35 cellular contexts compared by ENCODE assay signal in genomic region chr6:115870464-115870863, GRCh38.
"Had no signal": no experiment of that assay in that cellular context is flagged by ENCODE, and none has a peak within 500 bp of the region (broad histone marks: within the 10 kb centered on the region; RNA-seq: fewer than 3 reads in every experiment).

No MANE protein-coding gene starts in this region.

- H3K4me1 ChIP-seq: adrenal gland, body of pancreas, breast epithelium had no signal

- FAIRE-seq: astrocyte, TTC549 had no signal

- DNase-seq: activated B cell treated with CpG ODN at 0.5 μM for 24 hours; activated CD4-positive, alpha-beta memory T cell treated with anti-CD3 and anti-CD28 coated beads for 36 hours; activated CD4-positive, alpha-beta T cell treated with anti-CD3 and anti-CD28 coated beads for 4 hours; activated CD4-positive, alpha-beta T cell treated with anti-CD3 and anti-CD28 coated beads, Interleukin-2, amount 10 ng/mL, durations not matched to agents 24 days and 14 days; activated CD4-positive, alpha-beta T cell treated with anti-CD3 and anti-CD28 coated beads, Interleukin-2, amount 50 U/mL, for 1 hour; activated CD4-positive, alpha-beta T cell treated with anti-CD3 and anti-CD28 coated beads, Interleukin-2, amount 50 U/mL, for 4 hours; activated CD4-positive, CD25-positive, alpha-beta regulatory T cell treated with anti-CD3 and anti-CD28 coated beads, Interleukin-2, amount 50 U/mL, for 72 hours; activated CD8-positive, alpha-beta memory T cell treated with anti-CD3 and anti-CD28 coated beads, Interleukin-2, amount 50 U/mL, for 4 hours; activated CD8-positive, alpha-beta T cell treated with anti-CD3 and anti-CD28 coated beads for 36 hours; activated effector memory CD4-positive, alpha-beta T cell treated with anti-CD3 and anti-CD28 coated beads, Interleukin-2, amount 50 U/mL, for 16 hours; activated gamma-delta T cell treated with Interleukin-2 at 50 U/mL for 16 hours; activated naive CD4-positive, alpha-beta T cell; activated naive CD4-positive, alpha-beta T cell treated with anti-CD3 and anti-CD28 coated beads for 36 hours; activated naive CD4-positive, alpha-beta T cell treated with anti-CD3 and anti-CD28 coated beads, Interleukin-2, amount 50 U/mL, for 16 hours; activated naive CD8-positive, alpha-beta T cell treated with anti-CD3 and anti-CD28 coated beads for 36 hours; activated T-cell treated with anti-CD3 and anti-CD28 coated beads for 4 hours; activated T-cell treated with anti-CD3 and anti-CD28 coated beads, Interleukin-2, amount 50 U/mL, for 1 hour; activated T-cell treated with anti-CD3 and anti-CD28 coated beads, Interleukin-2, amount 50 U/mL, for 4 hours; activated T-cell treated with anti-CD3 and anti-CD28 coated beads, Interleukin-2, amount 50 U/mL, for 72 hours; adrenal gland; amniotic stem cell; aorta; body of pancreas; brain microvascular endothelial cell; central memory CD4-positive, alpha-beta T cell; SW 1271; T-helper 1 cell; T-helper 2 cell; T-helper 9 cell had no signal

- H3K27ac ChIP-seq: adrenal gland, body of pancreas, brain microvascular endothelial cell, breast epithelium, VCaP had no signal

- H3K27me3 ChIP-seq: adrenal gland, body of pancreas, brain microvascular endothelial cell, breast epithelium had no signal

- ATAC-seq: activated CD8-positive, alpha-beta T cell treated with anti-CD3 and anti-CD28 coated beads for 36 hours; activated naive CD4-positive, alpha-beta T cell treated with anti-CD3 and anti-CD28 coated beads, Interleukin-2, amount 50 U/mL, for 72 hours; activated T-cell treated with anti-CD3 and anti-CD28 coated beads, Interleukin-2, amount 50 U/mL, for 4 hours; activated T-cell treated with anti-CD3 and anti-CD28 coated beads, Interleukin-2, amount 50 U/mL, for 72 hours; activated T-helper 17 cell treated with anti-CD3 and anti-CD28 coated beads, Interleukin-2, amount 50 U/mL, for 72 hours; body of pancreas had no signal

- H3K9me3 ChIP-seq: adrenal gland, body of pancreas, breast epithelium had no signal

- H3K4me3 ChIP-seq: adrenal gland, body of pancreas, breast epithelium had no signal

- H3K36me3 ChIP-seq: adrenal gland, brain microvascular endothelial cell, breast epithelium had no signal
